Comparison of ENCODE assay signal across 8 cellular contexts in genomic region chr7:51121945-51122425, GRCh38.
DNase-seq lines count a peak whose midpoint lies in the region; ATAC-seq and TF ChIP-seq lines count a peak whose summit lies in the region.

No MANE protein-coding gene starts in this region.

- H3K4me3 Mint-ChIP-seq in nephron progenitor cell, result no peak overlapping the region

- peaks cover 9% of the 10 kb centered on the region for H3K27me3 Mint-ChIP-seq in nephron progenitor cell (ENCODE audit: low read depth, poor library complexity)

- H3K9me3 Mint-ChIP-seq in nephron progenitor cell, result peaks cover 7% of the 10 kb centered on the region

- H3K36me3 Mint-ChIP-seq in nephron progenitor cell (ENCODE audit: low read depth), result no peaks in the 10 kb centered on the region

- DNase-seq in DMS153 treated with DMSO at 0.1 percent for 48 hours (lab: John Stamatoyannopoulos, UW; ENCODE audit: unreplicated experiment), result peak; percentile 75
- DNase-seq in NCI-H2107 treated with DMSO at 0.1 percent for 48 hours (lab: John Stamatoyannopoulos, UW; ENCODE audit: unreplicated experiment), result peak; percentile 67
- DNase-seq in dermis blood vessel endothelial cell, result peak; percentile 84
- peak; percentile 12 for DNase-seq in nephron progenitor cell
- DNase-seq in GM13977 (ENCODE audit: low spot score), result no peak

- TF ChIP-seq CTCF in nephron progenitor cell (IDR thresholded peaks at IDR 0.05) (no peak), GM13977 (IDR thresholded peaks at IDR 0.05; ENCODE audit: extremely low read depth, insufficient read depth, missing control alignments) (no peak)

- no peak for ATAC-seq in GM21619 (IDR thresholded peaks at IDR 0.05; ENCODE audit: unreplicated experiment)
- ATAC-seq in GM19395 (IDR thresholded peaks at IDR 0.05; ENCODE audit: unreplicated experiment), result no peak
- ATAC-seq in GM18873 (IDR thresholded peaks at IDR 0.05; ENCODE audit: low FRiP score, unreplicated experiment), result no peak

- H3K4me1 Mint-ChIP-seq in nephron progenitor cell, result peaks cover 11% of the 10 kb centered on the region

- in situ Hi-C loops in GM13977 (cut with MboI; ENCODE audit: low pct_unique_long_range_greater_than_20kb, low sequenced_read_pairs, unreplicated experiment), result no loop called here

- no peak overlapping the region for H3K27ac Mint-ChIP-seq in nephron progenitor cell
